Comparison of ENCODE assay signal across 1 cellular context in genomic region chr1:202452508-202452907, GRCh38.
TF ChIP-seq lines count a peak whose summit lies in the region.

No MANE protein-coding gene starts in this region.

TF ChIP-seq in K562, 482 proteins besides CTCF, POLR2A, EP300 and RAD21 (continued from another document):
- TF ChIP-seq RBM14 (IDR thresholded peaks at IDR 0.05; ENCODE audit: borderline replicate concordance, insufficient read depth, low read depth, low read length) (no peak), FOXP4 (CRISPR knock-in tag; IDR thresholded peaks at IDR 0.05; ENCODE audit: borderline replicate concordance) (no peak), SRSF3 (IDR thresholded peaks at IDR 0.05; ENCODE audit: insufficient read depth, low read length) (no peak), RBM39 (optimal IDR thresholded peaks at IDR 0.05; ENCODE audit: low read depth, low read length) (no peak), ZNF24 (IDR thresholded peaks at IDR 0.05) (no peak), TEAD1 (CRISPR knock-in tag; IDR thresholded peaks at IDR 0.05) (no peak), ATF3 (IDR thresholded peaks at IDR 0.05) (no peak), ATF3 (CRISPR knock-in tag; conservative IDR thresholded peaks at IDR 0.05) (no peak), ZBTB40 (IDR thresholded peaks at IDR 0.05) (peak; percentile 86), ZBTB40 (CRISPR knock-in tag; IDR thresholded peaks at IDR 0.05) (no peak), IRF2 (CRISPR knock-in tag; IDR thresholded peaks at IDR 0.05) (no peak)
